ENCODE assay signal across 16 cellular contexts in the genomic region with DNA sequence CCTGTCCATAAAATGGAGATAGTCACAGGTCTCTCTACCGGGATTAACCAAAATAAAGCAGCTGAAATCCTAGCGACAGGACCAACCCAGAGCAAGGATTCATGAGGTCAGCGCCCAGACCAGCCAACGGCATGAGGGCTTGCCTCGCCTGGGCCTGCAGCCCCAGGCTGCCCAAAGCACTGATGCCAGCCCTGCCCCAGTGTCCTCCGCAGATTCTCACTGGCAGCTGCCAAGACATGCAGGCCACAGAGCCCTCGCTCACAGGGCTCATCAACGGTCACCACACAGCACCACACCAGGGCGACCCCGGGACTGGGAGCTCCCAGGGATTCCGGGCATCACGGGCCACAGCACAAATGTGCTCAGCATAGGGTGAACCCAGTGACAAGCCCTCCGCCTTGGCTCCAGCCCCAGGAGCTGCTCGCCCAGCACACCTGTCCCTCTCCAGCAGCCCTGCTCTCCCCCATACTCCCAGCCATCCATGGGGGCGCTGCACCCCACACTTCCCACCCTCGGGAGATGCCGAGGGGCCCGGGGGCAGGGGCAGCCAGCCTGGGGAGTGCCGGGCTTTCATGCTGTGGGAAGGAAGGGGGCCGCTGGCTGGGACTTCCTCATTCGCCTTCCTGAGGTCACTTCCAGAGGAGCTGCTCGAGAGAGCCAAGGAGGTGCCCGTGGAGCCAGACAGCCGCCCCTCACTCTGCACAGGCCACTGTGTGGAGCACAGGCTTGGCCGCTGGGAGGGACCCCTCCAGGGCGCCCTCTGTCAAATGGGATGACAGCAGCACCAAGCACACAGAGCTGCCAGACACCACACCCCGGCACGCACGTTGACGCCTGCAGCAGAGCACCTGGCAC. TPM values are rescaled to one million over a fixed set of nuclear protein-coding genes. Genes with fewer than 3 reads are reported as not detected.
DNase-seq lines count a peak whose midpoint lies in the region; ATAC-seq lines count a peak whose summit lies in the region.
"Had no signal": no experiment of that assay in that cellular context is flagged by ENCODE, and none has a peak within 500 bp of the region (broad histone marks: within the 10 kb centered on the region; RNA-seq: fewer than 3 reads in every experiment).

No MANE protein-coding gene starts in this region.

- H3K4me3 Mint-ChIP-seq in central memory CD8-positive, alpha-beta T cell: peak overlapping the region; percentile 75
- H3K4me3 Mint-ChIP-seq in natural killer cell treated with Interleukin-12 subunit alpha and Interleukin-12 subunit beta and Interleukin-15 and Interleukin-18, amount 100 ng/mL, for 72 hours: peak overlapping the region; percentile 88

- H3K4me1 Mint-ChIP-seq in central memory CD8-positive, alpha-beta T cell: peaks cover 30% of the 10 kb centered on the region
- peaks cover 23 to 33% of the 10 kb centered on the region in 2 donors for H3K4me1 Mint-ChIP-seq in natural killer cell treated with Interleukin-12 subunit alpha and Interleukin-12 subunit beta and Interleukin-15 and Interleukin-18, amount 100 ng/mL, for 72 hours (ENCODE audit: low read depth in 2 of 2)

- H4K20me1 ChIP-seq in BLaER1 treated with 17β-estradiol and CSF1 and Interleukin-3, amounts not matched to agents 10 nM and 100 nM: peaks cover 89 to 100% (median 97%) of the 10 kb centered on the region in 11 experiments

- H3K4me1 ChIP-seq in BLaER1 treated with 17β-estradiol and CSF1 and Interleukin-3, amounts not matched to agents 10 nM and 100 nM: peaks cover 27 to 72% (median 42%) of the 10 kb centered on the region in 10 experiments
- H3K4me1 ChIP-seq: parathyroid adenoma had no signal

- peak; percentile 67 for DNase-seq in H7
- DNase-seq in central memory CD8-positive, alpha-beta T cell (ENCODE audit: low spot score in 2 of 2): no peak
- DNase-seq in natural killer cell treated with Interleukin-12 subunit alpha and Interleukin-12 subunit beta and Interleukin-15 and Interleukin-18, amount 100 ng/mL, for 72 hours (ENCODE audit: low spot score): no peak
- no peak for DNase-seq in cerebellar cortex (ENCODE audit: low spot score)
- DNase-seq in stimulated activated CD4-positive, alpha-beta T cell treated with anti-CD3 and anti-CD28 coated beads, Interleukin-1b, Interleukin-23, amount 100 ng/mL, for 48 hours: no peak
- DNase-seq in germinal center (ENCODE audit: low spot score): no peak
- DNase-seq: IMR-90, NCI-H1694, NCI-H82, WERI-Rb-1 had no signal

- H3K9ac ChIP-seq in BLaER1 treated with 17β-estradiol and CSF1 and Interleukin-3, amounts not matched to agents 10 nM and 100 nM: peak overlapping the region; percentile 1 to 73 (median 56); a peak in 19 of 22 replicates
- H3K9ac ChIP-seq: parathyroid adenoma had no signal

- peak overlapping the region in 1 of 10 experiments; percentile 11; a peak in 1 of 20 replicates for H3K4me3 ChIP-seq in BLaER1 treated with 17β-estradiol and CSF1 and Interleukin-3, amounts not matched to agents 10 nM and 100 nM
- H3K4me3 ChIP-seq in H7 (ENCODE audit: insufficient read depth, low read depth, low read length): no peak overlapping the region
- H3K4me3 ChIP-seq: lung had no signal

- H3K27me3 Mint-ChIP-seq in central memory CD8-positive, alpha-beta T cell: no peaks in the 10 kb centered on the region
- H3K27me3 Mint-ChIP-seq in natural killer cell treated with Interleukin-12 subunit alpha and Interleukin-12 subunit beta and Interleukin-15 and Interleukin-18, amount 100 ng/mL, for 72 hours: no peaks in the 10 kb centered on the region

- peak overlapping the region; percentile 74 to 94 (median 85) for H3K4me2 ChIP-seq in BLaER1 treated with 17β-estradiol and CSF1 and Interleukin-3, amounts not matched to agents 10 nM and 100 nM

- no peak for ATAC-seq in central memory CD8-positive, alpha-beta T cell (replicated peaks; ENCODE audit: extremely low read depth, poor library complexity, severe bottlenecking)
- no peak for ATAC-seq in natural killer cell treated with Interleukin-12 subunit alpha and Interleukin-12 subunit beta and Interleukin-15 and Interleukin-18, amount 100 ng/mL, for 72 hours
- no peak for ATAC-seq in GM21737 (IDR thresholded peaks at IDR 0.05; ENCODE audit: unreplicated experiment)

- H3K9me3 Mint-ChIP-seq in central memory CD8-positive, alpha-beta T cell: no peaks in the 10 kb centered on the region
- no peaks in the 10 kb centered on the region for H3K9me3 Mint-ChIP-seq in natural killer cell treated with Interleukin-12 subunit alpha and Interleukin-12 subunit beta and Interleukin-15 and Interleukin-18, amount 100 ng/mL, for 72 hours
- H3K9me3 Mint-ChIP-seq: activated T-helper 2 cell treated with anti-CD3 and anti-CD28 coated beads, Interferon-gamma antibody, Interleukin-2, Interleukin-4, amounts not matched to agents 10 μg/mL and 5 μg/mL and 100 μg/mL, durations not matched to agents 14 hours and 24 hours and 36 hours had no signal

- H3K9me3 ChIP-seq in BLaER1 treated with 17β-estradiol and CSF1 and Interleukin-3, amounts not matched to agents 10 nM and 100 nM (replicated peaks in 1 of 11): no peaks in the 10 kb centered on the region

- H3K36me3 Mint-ChIP-seq in central memory CD8-positive, alpha-beta T cell (ENCODE audit: insufficient read depth): peaks cover 44% of the 10 kb centered on the region
- H3K36me3 Mint-ChIP-seq in natural killer cell treated with Interleukin-12 subunit alpha and Interleukin-12 subunit beta and Interleukin-15 and Interleukin-18, amount 100 ng/mL, for 72 hours: peaks cover 6% of the 10 kb centered on the region

- no peaks in the 10 kb centered on the region for H3K27me3 ChIP-seq in BLaER1 treated with 17β-estradiol and CSF1 and Interleukin-3, amounts not matched to agents 10 nM and 100 nM
- no peaks in the 10 kb centered on the region for H3K27me3 ChIP-seq in H7 (ENCODE audit: control insufficient read depth, insufficient read depth, low read length)

- H3K27ac ChIP-seq in BLaER1 treated with 17β-estradiol and CSF1 and Interleukin-3, amounts not matched to agents 10 nM and 100 nM: peak overlapping the region in 10 of 11 experiments; percentile 3 to 55 (median 36); a peak in 6 of 22 replicates
- H3K27ac ChIP-seq: epithelial cell of prostate, parathyroid adenoma, WERI-Rb-1 had no signal

- peaks cover 90 to 99% (median 95%) of the 10 kb centered on the region in 11 experiments for H3K36me3 ChIP-seq in BLaER1 treated with 17β-estradiol and CSF1 and Interleukin-3, amounts not matched to agents 10 nM and 100 nM
- peaks cover 7% of the 10 kb centered on the region for H3K36me3 ChIP-seq in H7 (replicated peaks; ENCODE audit: control insufficient read depth, insufficient read depth, low read length)

- H3K27ac Mint-ChIP-seq in central memory CD8-positive, alpha-beta T cell (ENCODE audit: low read depth): peak overlapping the region; percentile 94
- peak overlapping the region; percentile 83 to 85 for H3K27ac Mint-ChIP-seq in natural killer cell treated with Interleukin-12 subunit alpha and Interleukin-12 subunit beta and Interleukin-15 and Interleukin-18, amount 100 ng/mL, for 72 hours

RNA-seq across cellular contexts. Expression of gene RAB35, which starts 14.1 kb away (rescaled TPM):
- 38.4 and 42.8 TPM in 2 replicates for total RNA-seq in H7 (2014; rRNA removed; shearing (Covaris generic))
- 10 to 100 TPM; 85.2 to 94.1 TPM for total RNA-seq in natural killer cell treated with Interleukin-12 subunit alpha and Interleukin-12 subunit beta and Interleukin-15 and Interleukin-18, amount 100 ng/mL, for 72 hours
